Comparison of ENCODE assay signal across 9 cellular contexts in the genomic region with DNA sequence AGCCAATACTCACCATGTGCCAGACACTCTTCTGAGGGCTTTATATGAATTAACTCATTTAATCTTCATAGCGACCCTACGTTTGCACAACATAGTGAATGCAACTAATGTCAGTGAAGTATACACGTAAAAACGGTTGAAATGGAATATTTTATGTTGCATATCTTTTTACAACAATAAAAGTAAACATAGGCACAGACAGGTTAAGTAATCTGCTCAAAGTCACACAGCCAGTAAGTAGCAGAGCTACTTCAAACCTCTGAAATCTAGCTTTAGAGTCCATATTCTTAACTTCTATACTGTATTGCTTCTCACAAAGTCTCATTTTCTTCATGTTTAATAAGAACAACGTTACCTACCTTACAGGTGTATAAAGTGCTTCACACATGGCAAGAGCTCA. TPM values are rescaled to one million over a fixed set of nuclear protein-coding genes. Genes with fewer than 3 reads are reported as not detected.
DNase-seq lines count a peak whose midpoint lies in the region; ATAC-seq and TF ChIP-seq lines count a peak whose summit lies in the region.
"Had no signal": no experiment of that assay in that cellular context is flagged by ENCODE, and none has a peak within 500 bp of the region (broad histone marks: within the 10 kb centered on the region; RNA-seq: fewer than 3 reads in every experiment).

No MANE protein-coding gene starts in this region.

- H3K9me3 ChIP-seq in DOHH2 (ENCODE audit: control insufficient read depth, insufficient read depth, low read length) (no peaks in the 10 kb centered on the region), OCI-LY1 (ENCODE audit: low read length) (no peaks in the 10 kb centered on the region), duodenal mucosa (ENCODE audit: control insufficient read depth in 1 of 2, low read length in 2 of 2) (no peaks in the 10 kb centered on the region), neutrophil (no peaks in the 10 kb centered on the region)

- no peak for TF ChIP-seq CTCF in DOHH2 (IDR thresholded peaks at IDR 0.05; ENCODE audit: low read depth, low read length, poor library complexity, severe bottlenecking)
- no peak for TF ChIP-seq CTCF in OCI-LY1 (IDR thresholded peaks at IDR 0.05; ENCODE audit: low read length)
- TF ChIP-seq CTCF in neutrophil (IDR thresholded peaks at IDR 0.05), result no peak

- peaks cover 19% of the 10 kb centered on the region for H3K36me3 ChIP-seq in DOHH2 (ENCODE audit: control insufficient read depth, low read length)
- H3K36me3 ChIP-seq in OCI-LY1 (ENCODE audit: insufficient read depth, low read length), result peaks cover 9% of the 10 kb centered on the region; the same call in 1 of the 2 replicates
- H3K36me3 ChIP-seq in duodenal mucosa (ENCODE audit: control insufficient read depth in 1 of 2, insufficient read depth in 2 of 2, low read length in 2 of 2), result peaks cover 0 to 11% of the 10 kb centered on the region in 2 donors
- peaks cover 21% of the 10 kb centered on the region for H3K36me3 ChIP-seq in neutrophil

- H4K20me1 ChIP-seq in DOHH2 (ENCODE audit: control insufficient read depth, insufficient read depth, low read depth, low read length) (peaks cover 7% of the 10 kb centered on the region; the same call in 1 of the 2 replicates), OCI-LY1 (ENCODE audit: insufficient read depth, low read length) (no peaks in the 10 kb centered on the region)

- H3K4me2 ChIP-seq in DOHH2 (ENCODE audit: low read length) (peak overlapping the region; percentile 74), OCI-LY1 (ENCODE audit: low read length) (peak overlapping the region; percentile 71)

- no peak overlapping the region for H2AFZ ChIP-seq in OCI-LY1 (ENCODE audit: low read length)

- H3K4me3 ChIP-seq in DOHH2 (ENCODE audit: low read length), result peak overlapping the region; percentile 95
- H3K4me3 ChIP-seq in OCI-LY1 (ENCODE audit: low read depth, low read length, poor library complexity, severe bottlenecking), result peak overlapping the region; percentile 80
- H3K4me3 ChIP-seq in duodenal mucosa (ENCODE audit: low read depth in 1 of 2, low read length in 2 of 2), result peak overlapping the region; percentile 73 to 95
- peak overlapping the region in 1 of 2 experiments; percentile 91 for H3K4me3 ChIP-seq in neutrophil (ENCODE audit: low read depth in 1 of 2, low read length in 1 of 2)

- H3K4me1 ChIP-seq in DOHH2 (ENCODE audit: control insufficient read depth, low read length), result peaks cover 22% of the 10 kb centered on the region
- H3K4me1 ChIP-seq in OCI-LY1 (ENCODE audit: insufficient read depth, low read length, severe bottlenecking), result peaks cover 20% of the 10 kb centered on the region
- peaks cover 17% of the 10 kb centered on the region in 2 donors for H3K4me1 ChIP-seq in duodenal mucosa (ENCODE audit: control insufficient read depth in 1 of 2, insufficient read depth in 2 of 2, low read length in 2 of 2)
- H3K4me1 ChIP-seq in neutrophil (ENCODE audit: control insufficient read depth in 1 of 2, insufficient read depth in 1 of 2, low read depth in 1 of 2, low read length in 1 of 2), result peaks cover 52 to 60% of the 10 kb centered on the region in 2 experiments

- no peak for DNase-seq in dermis blood vessel endothelial cell
- DNase-seq: NK-92 treated with Interleukin-12 subunit alpha and Interleukin-12 subunit beta, amount 100 ng/mL, for 24 hours had no signal

- H3K9me2 ChIP-seq in DOHH2 (replicated peaks; ENCODE audit: control insufficient read depth, low read length) (no peaks in the 10 kb centered on the region), OCI-LY1 (ENCODE audit: low read depth, low read length) (no peaks in the 10 kb centered on the region)

- H3K9ac ChIP-seq in OCI-LY1 (ENCODE audit: low read length) (peak overlapping the region; percentile 80), duodenal mucosa (ENCODE audit: low read depth in 1 of 2, low read length in 2 of 2) (peak overlapping the region; percentile 69 to 92)

- H3K27ac ChIP-seq in DOHH2 (ENCODE audit: low read depth, low read length), result no peak overlapping the region
- H3K27ac ChIP-seq in OCI-LY1 (ENCODE audit: low read depth, low read length, poor library complexity, severe bottlenecking), result no peak overlapping the region
- no peak overlapping the region for H3K27ac ChIP-seq in duodenal mucosa (ENCODE audit: low read depth, low read length)
- peak overlapping the region; percentile 99 for H3K27ac ChIP-seq in neutrophil

- H3F3A ChIP-seq in DOHH2 (ENCODE audit: control insufficient read depth, insufficient read depth) (peaks cover 4% of the 10 kb centered on the region; the same call in 1 of the 2 replicates), OCI-LY1 (ENCODE audit: insufficient read depth, low read length) (no peaks in the 10 kb centered on the region)

- H3K27me3 ChIP-seq in DOHH2 (ENCODE audit: control insufficient read depth, low read length) (no peaks in the 10 kb centered on the region), OCI-LY1 (ENCODE audit: insufficient read depth, low read length) (no peaks in the 10 kb centered on the region), duodenal mucosa (ENCODE audit: control insufficient read depth in 1 of 2, insufficient read depth in 2 of 2, low read length in 2 of 2) (no peaks in the 10 kb centered on the region), neutrophil (no peaks in the 10 kb centered on the region)

- H3K79me2 ChIP-seq in DOHH2 (ENCODE audit: control insufficient read depth, low read length) (peaks cover 61% of the 10 kb centered on the region), OCI-LY1 (ENCODE audit: insufficient read depth, low read length) (peaks cover 36% of the 10 kb centered on the region)

- ATAC-seq in GM19467 (IDR thresholded peaks at IDR 0.05; ENCODE audit: unreplicated experiment) (no peak), GM21447 (IDR thresholded peaks at IDR 0.05; ENCODE audit: unreplicated experiment) (no peak), HG03571 (IDR thresholded peaks at IDR 0.05; ENCODE audit: unreplicated experiment) (no peak)

RNA-seq across cellular contexts. Expression of gene SEC11A, which starts 1.6 kb away (rescaled TPM):
- total RNA-seq in dermis blood vessel endothelial cell, result 256 and 280 TPM in 2 replicates

RNA-seq across cellular contexts. Expression of gene ZNF592, which starts 34.0 kb away (rescaled TPM):
- 4.9 and 8.7 TPM in 2 replicates for total RNA-seq in dermis blood vessel endothelial cell

RNA-seq across cellular contexts. Expression of gene NMB, which starts 56.4 kb away (rescaled TPM):
- total RNA-seq in dermis blood vessel endothelial cell, result 4.4 and 4.6 TPM in 2 replicates
